ENCODE assay signal across 27 cellular contexts in genomic region chr14:105508601-105509000, GRCh38. TPM values are rescaled to one million over a fixed set of nuclear protein-coding genes. Genes with fewer than 3 reads are reported as not detected.
"Had no signal": no experiment of that assay in that cellular context is flagged by ENCODE, and none has a peak within 500 bp of the region (broad histone marks: within the 10 kb centered on the region; RNA-seq: fewer than 3 reads in every experiment).

No MANE protein-coding gene starts in this region.

- H3K36me3 Mint-ChIP-seq: brain had no signal

- H3K27ac ChIP-seq: KMS-11 had no signal

- H3K9me3 Mint-ChIP-seq: T-helper 1 cell treated with Interleukin-12 subunit alpha and Interleukin-12 subunit beta and Interleukin-4 antibody, amounts not matched to agents 30 μg/mL and 1 μg/mL, for 36 hours had no signal

- H3K4me1 Mint-ChIP-seq: brain, WTC11 had no signal

- ATAC-seq: activated CD8-positive, alpha-beta T cell treated with anti-CD3 and anti-CD28 coated beads, Interleukin-2, amount 10 ng/mL, durations not matched to agents 7 days and 5 days; Panc1; WTC11 had no signal

- DNase-seq: activated CD4-positive, alpha-beta T cell treated with anti-CD3 and anti-CD28 coated beads for 48 hours; activated CD4-positive, alpha-beta T cell treated with anti-CD3 and anti-CD28 coated beads, Interleukin-2, amount 50 U/mL, for 4 hours; activated CD4-positive, CD25-positive, alpha-beta regulatory T cell treated with anti-CD3 and anti-CD28 coated beads, Interleukin-2, amount 50 U/mL, for 72 hours; activated CD8-positive, alpha-beta memory T cell treated with anti-CD3 and anti-CD28 coated beads, Interleukin-2, amount 50 U/mL, for 48 hours; activated CD8-positive, alpha-beta T cell treated with anti-CD3 and anti-CD28 coated beads, Interleukin-2, amount 10 ng/mL, durations not matched to agents 7 days and 5 days; activated T-cell treated with anti-CD3 and anti-CD28 coated beads, Interleukin-2, amount 50 U/mL, for 1 hour; NCI-H1092; NCI-H1417; NCI-H1694; NCI-H2029; NCI-H2107; NCI-H2171 treated with DMSO at 0.1 percent for 48 hours; NCI-H226; NCI-H526 treated with DMSO at 0.1 percent for 48 hours; NCI-H82; NK-92 treated with Interleukin-12 subunit alpha and Interleukin-12 subunit beta, amount 100 ng/mL, for 24 hours; OCI-M1; RPMI8226; SHP77 treated with DMSO at 0.1 percent for 48 hours; T-helper 9 cell had no signal

- H3K4me3 Mint-ChIP-seq: activated CD8-positive, alpha-beta T cell treated with anti-CD3 and anti-CD28 coated beads, Interleukin-2, amount 10 ng/mL, durations not matched to agents 7 days and 5 days; brain; T-helper 1 cell treated with Interleukin-12 subunit alpha and Interleukin-12 subunit beta and Interleukin-4 antibody, amounts not matched to agents 30 μg/mL and 1 μg/mL, for 36 hours; WTC11 had no signal

- H3K27ac Mint-ChIP-seq: activated CD8-positive, alpha-beta T cell treated with anti-CD3 and anti-CD28 coated beads, Interleukin-2, amount 10 ng/mL, durations not matched to agents 7 days and 5 days; brain; T-helper 1 cell treated with Interleukin-12 subunit alpha and Interleukin-12 subunit beta and Interleukin-4 antibody, amounts not matched to agents 30 μg/mL and 1 μg/mL, for 36 hours; WTC11 had no signal

RNA-seq across cellular contexts. Expression of gene CRIP1, which starts 21.9 kb away (rescaled TPM):
- total RNA-seq: MCF 10A, SK-MEL-5 had no signal
